ENCODE assay signal across 11 cellular contexts in genomic region chr6:13268914-13269532, GRCh38. TPM values are rescaled to one million over a fixed set of nuclear protein-coding genes. Genes with fewer than 3 reads are reported as not detected.
DNase-seq lines count a peak whose midpoint lies in the region; ATAC-seq and TF ChIP-seq lines count a peak whose summit lies in the region.
"Had no signal": no experiment of that assay in that cellular context is flagged by ENCODE, and none has a peak within 500 bp of the region (broad histone marks: within the 10 kb centered on the region; RNA-seq: fewer than 3 reads in every experiment).

No MANE protein-coding gene starts in this region.

- H3K23me2 ChIP-seq in H9 (ENCODE audit: insufficient read length, low read depth, low read length, poor library complexity, severe bottlenecking): no peaks in the 10 kb centered on the region

- no peaks in the 10 kb centered on the region for H3K79me2 ChIP-seq in H9 (ENCODE audit: insufficient read depth, low read length)
- no peaks in the 10 kb centered on the region for H3K79me2 ChIP-seq in PC-9 (ENCODE audit: low read depth)

- POLR2A ChIA-PET in PC-9 (lab: Charles Lee; ENCODE audit: unreplicated experiment): interaction anchor here (0.5 to 0.6 kb wide), 2 partner anchors 58 to 631 kb away, joined by 4 to 5 read pairs; no protein-coding TSS in a partner anchor

- H3K27me3 Mint-ChIP-seq in H9 (ENCODE audit: low read depth): peaks cover 1% of the 10 kb centered on the region; the same call in 1 of the 2 replicates

- no peak for ATAC-seq in activated CD4-positive, CD25-positive, alpha-beta regulatory T cell treated with anti-CD3 and anti-CD28 coated beads, Interleukin-2, amount 50 U/mL, for 24 hours

- CTCF ChIA-PET in PC-9 (lab: Charles Lee): interaction anchor here (0.7 kb wide), 1 partner anchor 1443 kb away, joined by 7 read pairs; no protein-coding TSS in a partner anchor

- H2AFZ ChIP-seq in H9 (ENCODE audit: low read length) (no peak overlapping the region), PC-9 (no peak overlapping the region)

- no peak overlapping the region for H2BK120ac ChIP-seq in H9 (ENCODE audit: low read depth, low read length, poor library complexity, severe bottlenecking)

- no CpG with 5 or more reads among the region's 8 CpGs for WGBS in H9 (ENCODE audit: extremely low coverage, insufficient read length, low lambda C conversion rate)

- no peaks in the 10 kb centered on the region for H3K9me3 ChIP-seq in H9 (ENCODE audit: control insufficient read depth, low read depth, low read length)
- no peaks in the 10 kb centered on the region for H3K9me3 ChIP-seq in PC-9 (ENCODE audit: insufficient read depth, low read depth)
- H3K9me3 ChIP-seq: SJSA1 had no signal

- H4K20me1 ChIP-seq in H9 (ENCODE audit: control insufficient read depth, insufficient read depth, insufficient read length) (no peaks in the 10 kb centered on the region), PC-9 (ENCODE audit: insufficient read depth) (no peaks in the 10 kb centered on the region)

- H3K4me2 ChIP-seq in H9 (ENCODE audit: insufficient read depth, insufficient read length, low read length) (no peak overlapping the region), PC-9 (peak overlapping the region; percentile 41; the same call in 1 of the 2 replicates)

- no peak overlapping the region for H3K18ac ChIP-seq in H9 (ENCODE audit: insufficient read length, low read depth, low read length)

- H3K4me1 Mint-ChIP-seq in H9: peaks cover 15 to 20% of the 10 kb centered on the region in 2 experiments

- no TSS peak for BruUV-seq in PC-9 (replicated peaks; lab: Mats Ljungman, UMichigan)

- no peak overlapping the region for H3K56ac ChIP-seq in H9 (ENCODE audit: insufficient read length, low read depth, low read length)

- H3K14ac ChIP-seq in H9 (ENCODE audit: insufficient read depth, low read length): no peak overlapping the region

- H2BK20ac ChIP-seq in H9 (ENCODE audit: low read depth, low read length, poor library complexity, severe bottlenecking): no peak overlapping the region

- no peak overlapping the region for H2BK12ac ChIP-seq in H9 (ENCODE audit: insufficient read length, low read depth, low read length)

- H3K79me1 ChIP-seq in H9 (ENCODE audit: insufficient read depth, low read depth, low read length, poor library complexity, severe bottlenecking): no peaks in the 10 kb centered on the region

- H4K91ac ChIP-seq in H9 (ENCODE audit: insufficient read length, low read depth, low read length): no peak overlapping the region

- no peak overlapping the region for H3K4me3 Mint-ChIP-seq in H9

- peaks cover 6 to 10% of the 10 kb centered on the region in 2 experiments; a peak in 3 of 5 replicates for H3K9me3 Mint-ChIP-seq in H9

- no peak overlapping the region for H3K27ac ChIP-seq in H9 (ENCODE audit: insufficient read length, low read depth, low read length)
- peak overlapping the region; percentile 38 for H3K27ac ChIP-seq in PC-9
- H3K27ac ChIP-seq: SJSA1 had no signal

- peaks cover 12 to 14% (median 13%) of the 10 kb centered on the region in 3 experiments for H3K36me3 Mint-ChIP-seq in H9 (ENCODE audit: insufficient read depth in 1 of 3, low read depth in 3 of 3)

- no peak overlapping the region for H2BK15ac ChIP-seq in H9 (ENCODE audit: low read depth, low read length)

- H3K4ac ChIP-seq in H9 (ENCODE audit: low read depth, low read length): no peak overlapping the region

- H3F3A ChIP-seq in PC-9 (ENCODE audit: insufficient read depth, low read depth): peaks cover 6% of the 10 kb centered on the region; the same call in 1 of the 2 replicates

- no peak overlapping the region for H3K23ac ChIP-seq in H9 (ENCODE audit: insufficient read length, low read depth, low read length)

- TF ChIP-seq CTCF in H9 (conservative IDR thresholded peaks at IDR 0.05): no peak
- no peak for TF ChIP-seq CTCF in PC-9 (conservative IDR thresholded peaks at IDR 0.05)
- no peak for TF ChIP-seq CTCF in fibroblast of the aortic adventitia (IDR thresholded peaks at IDR 0.05; ENCODE audit: insufficient read depth, low read length)

- H3K9me2 ChIP-seq in PC-9 (ENCODE audit: insufficient read depth): no peaks in the 10 kb centered on the region

- intact Hi-C loops in PC-9 (cut with micrococcal nuclease; ENCODE audit: unreplicated experiment): no loop called here

- no peak overlapping the region for H4K8ac ChIP-seq in H9 (replicated peaks; ENCODE audit: insufficient read length, low read depth, low read length)

- no peak overlapping the region for H2BK5ac ChIP-seq in H9 (ENCODE audit: insufficient read length, low read length)

- H3K36me3 ChIP-seq in PC-9 (ENCODE audit: low read depth): no peaks in the 10 kb centered on the region
- H3K36me3 ChIP-seq: SJSA1 had no signal

- DNase-seq in H9 (no peak), PC-9 (peak; percentile 54 to 87), fibroblast of the aortic adventitia (ENCODE audit: low read depth) (peak; percentile 69), retina (peak; percentile 48), NCI-H187 (lab: John Stamatoyannopoulos, UW) (no peak), DMS53 treated with DMSO at 0.1 percent for 48 hours (lab: John Stamatoyannopoulos, UW; ENCODE audit: unreplicated experiment) (no peak), activated gamma-delta T cell (lab: John Stamatoyannopoulos, UW) (no peak)
- DNase-seq: GF-D8, NCI-H1105 treated with DMSO at 0.1 percent for 48 hours had no signal

- H3K4me3 ChIP-seq in PC-9 (no peak overlapping the region), fibroblast of the aortic adventitia (ENCODE audit: low read depth, low read length) (no peak overlapping the region)
- H3K4me3 ChIP-seq: SJSA1 had no signal

- H3K27me3 ChIP-seq in H9 (ENCODE audit: insufficient read depth, low read length) (no peaks in the 10 kb centered on the region), PC-9 (ENCODE audit: insufficient read depth, low read depth) (no peaks in the 10 kb centered on the region)
- H3K27me3 ChIP-seq: SJSA1 had no signal

- no peaks in the 10 kb centered on the region for H3K4me1 ChIP-seq in H9 (ENCODE audit: insufficient read depth, low read length)
- peaks cover 31% of the 10 kb centered on the region for H3K4me1 ChIP-seq in PC-9 (replicated peaks; ENCODE audit: insufficient read depth)
- H3K4me1 ChIP-seq: SJSA1 had no signal

- no peak overlapping the region for H2AK5ac ChIP-seq in H9 (ENCODE audit: insufficient read length, low read length)

- no peak overlapping the region for H4K5ac ChIP-seq in H9 (ENCODE audit: insufficient read length, low read depth, low read length)

- H3T11ph ChIP-seq in H9 (ENCODE audit: low read length): no peak overlapping the region

- peak overlapping the region in 2 of 3 experiments; percentile 48 to 63; a peak in 1 of 7 replicates for H3K27ac Mint-ChIP-seq in H9

- H3K9ac ChIP-seq in H9 (ENCODE audit: extremely low read depth, insufficient read length, low read length): no peak overlapping the region

RNA-seq across cellular contexts. Expression of gene TBC1D7, which starts 59.3 kb away (rescaled TPM):
- total RNA-seq in H9 (2021): 33.9 and 36.9 TPM in 2 replicates
- 29.2 and 30.4 TPM in 2 replicates for total RNA-seq in PC-9 (2021)
- total RNA-seq in fibroblast of the aortic adventitia (ENCODE audit: low replicate concordance): 15.8 and 44.2 TPM in 2 replicates

Comparison
In these comparisons a context has a peak if more than half of its experiments do, and no peak if none do; other contexts are left out.
1. DNase-seq: peak in PC-9 (2 of 2), fibroblast of the aortic adventitia (single experiment) and retina (single experiment); none in H9 (single experiment), NCI-H187 (0 of 2), DMS53 treated with DMSO at 0.1 percent for 48 hours (single experiment) and activated gamma-delta T cell (single experiment).